ENCODE assay signal across 1 cellular context in the genomic region with DNA sequence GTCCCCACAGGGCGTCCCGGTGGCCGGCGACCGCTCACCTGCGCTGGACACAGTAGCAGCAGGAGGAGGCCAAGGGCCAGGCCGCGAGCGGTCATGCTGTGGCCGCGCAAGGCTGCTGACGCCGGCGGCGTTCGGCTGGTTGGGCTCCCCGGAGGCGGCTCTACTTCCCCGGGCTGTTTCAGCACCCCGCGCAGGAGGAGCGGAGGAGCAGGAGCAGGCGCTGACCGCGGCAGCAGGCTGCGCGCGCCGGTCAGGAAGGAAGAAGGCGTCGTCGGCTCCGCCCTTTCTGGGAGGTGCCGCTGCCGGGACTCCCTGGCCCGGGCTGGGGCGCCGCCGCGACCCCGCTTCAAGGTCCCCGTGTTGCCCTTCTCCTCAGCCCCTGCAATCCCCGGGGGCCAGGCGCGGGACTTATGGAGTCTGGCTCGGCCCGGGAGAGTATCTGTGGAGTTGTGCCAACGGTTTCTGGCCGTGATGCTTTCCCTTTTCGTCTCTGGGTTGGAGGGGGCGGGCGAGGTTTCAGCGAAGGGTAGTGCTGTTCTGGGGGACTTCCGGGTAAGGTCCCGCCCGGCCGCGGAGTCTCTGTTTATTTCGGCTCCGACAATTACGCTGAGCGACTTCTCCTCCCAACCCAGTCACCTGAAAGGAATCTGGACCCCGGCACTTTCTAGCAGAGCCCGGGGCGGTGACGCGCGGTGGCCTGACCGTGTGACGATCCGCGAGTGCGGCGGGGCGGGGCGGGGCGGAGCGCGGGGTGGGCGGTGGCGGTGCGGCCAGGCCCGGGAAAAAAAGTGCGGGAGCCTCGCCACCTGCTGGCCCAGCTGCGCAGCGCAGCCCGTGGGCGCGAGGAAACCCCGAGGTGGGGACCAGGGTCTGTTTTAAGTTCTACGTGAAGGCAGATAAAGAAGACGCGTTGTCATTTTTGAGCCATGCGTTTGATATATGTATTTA.
TF ChIP-seq lines count a peak whose summit lies in the region.

A gene (minus strand): TSS at position 258 of the 948 bp plus-strand sequence. CDS start 163 bp downstream, at position 95.

TF ChIP-seq in HepG2, 621 proteins besides CTCF, POLR2A, EP300 and RAD21 (continued from another document and continues in another):
- TF ChIP-seq SAFB2 (CRISPR knock-in tag; IDR thresholded peaks at IDR 0.05; ENCODE audit: borderline replicate concordance, low read depth) (no peak), ZNF782 (CRISPR knock-in tag; IDR thresholded peaks at IDR 0.05; ENCODE audit: borderline replicate concordance) (no peak; the same call in 1 of the 2 replicates), SSRP1 (CRISPR knock-in tag; IDR thresholded peaks at IDR 0.05) (no peak), TARDBP (CRISPR knock-in tag; IDR thresholded peaks at IDR 0.05) (no peak), SIX1 (CRISPR knock-in tag; IDR thresholded peaks at IDR 0.05; ENCODE audit: borderline replicate concordance) (no peak), TGIF2 (CRISPR knock-in tag; IDR thresholded peaks at IDR 0.05) (peak; percentile 67; the same call in 1 of the 2 replicates), TEAD3 (CRISPR knock-in tag; optimal IDR thresholded peaks at IDR 0.05; ENCODE audit: borderline replicate concordance) (peak; percentile 74), ZSCAN30 (CRISPR knock-in tag; IDR thresholded peaks at IDR 0.05) (no peak), ZNF572 (CRISPR knock-in tag; IDR thresholded peaks at IDR 0.05) (0 out of 2 replicates have a peak, but pooled peaks have one; percentile 54), ZNF569 (CRISPR knock-in tag; IDR thresholded peaks at IDR 0.05; ENCODE audit: borderline replicate concordance) (no peak)
- TF ChIP-seq, protein P1, sequence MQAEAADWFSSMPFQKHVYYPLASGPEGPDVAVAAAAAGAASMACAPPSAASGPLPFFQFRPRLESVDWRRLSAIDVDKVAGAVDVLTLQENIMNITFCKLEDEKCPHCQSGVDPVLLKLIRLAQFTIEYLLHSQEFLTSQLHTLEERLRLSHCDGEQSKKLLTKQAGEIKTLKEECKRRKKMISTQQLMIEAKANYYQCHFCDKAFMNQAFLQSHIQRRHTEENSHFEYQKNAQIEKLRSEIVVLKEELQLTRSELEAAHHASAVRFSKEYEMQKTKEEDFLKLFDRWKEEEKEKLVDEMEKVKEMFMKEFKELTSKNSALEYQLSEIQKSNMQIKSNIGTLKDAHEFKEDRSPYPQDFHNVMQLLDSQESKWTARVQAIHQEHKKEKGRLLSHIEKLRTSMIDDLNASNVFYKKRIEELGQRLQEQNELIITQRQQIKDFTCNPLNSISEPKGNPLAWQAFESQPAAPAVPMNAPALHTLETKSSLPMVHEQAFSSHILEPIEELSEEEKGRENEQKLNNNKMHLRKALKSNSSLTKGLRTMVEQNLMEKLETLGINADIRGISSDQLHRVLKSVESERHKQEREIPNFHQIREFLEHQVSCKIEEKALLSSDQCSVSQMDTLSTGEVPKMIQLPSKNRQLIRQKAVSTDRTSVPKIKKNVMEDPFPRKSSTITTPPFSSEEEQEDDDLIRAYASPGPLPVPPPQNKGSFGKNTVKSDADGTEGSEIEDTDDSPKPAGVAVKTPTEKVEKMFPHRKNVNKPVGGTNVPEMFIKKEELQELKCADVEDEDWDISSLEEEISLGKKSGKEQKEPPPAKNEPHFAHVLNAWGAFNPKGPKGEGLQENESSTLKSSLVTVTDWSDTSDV (CRISPR knock-in tag; IDR thresholded peaks at IDR 0.05) = no peak
- TF ChIP-seq, protein P2, sequence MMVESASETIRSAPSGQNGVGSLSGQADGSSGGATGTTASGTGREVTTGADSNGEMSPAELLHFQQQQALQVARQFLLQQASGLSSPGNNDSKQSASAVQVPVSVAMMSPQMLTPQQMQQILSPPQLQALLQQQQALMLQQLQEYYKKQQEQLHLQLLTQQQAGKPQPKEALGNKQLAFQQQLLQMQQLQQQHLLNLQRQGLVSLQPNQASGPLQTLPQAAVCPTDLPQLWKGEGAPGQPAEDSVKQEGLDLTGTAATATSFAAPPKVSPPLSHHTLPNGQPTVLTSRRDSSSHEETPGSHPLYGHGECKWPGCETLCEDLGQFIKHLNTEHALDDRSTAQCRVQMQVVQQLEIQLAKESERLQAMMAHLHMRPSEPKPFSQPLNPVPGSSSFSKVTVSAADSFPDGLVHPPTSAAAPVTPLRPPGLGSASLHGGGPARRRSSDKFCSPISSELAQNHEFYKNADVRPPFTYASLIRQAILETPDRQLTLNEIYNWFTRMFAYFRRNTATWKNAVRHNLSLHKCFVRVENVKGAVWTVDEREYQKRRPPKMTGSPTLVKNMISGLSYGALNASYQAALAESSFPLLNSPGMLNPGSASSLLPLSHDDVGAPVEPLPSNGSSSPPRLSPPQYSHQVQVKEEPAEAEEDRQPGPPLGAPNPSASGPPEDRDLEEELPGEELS (CRISPR knock-in tag; IDR thresholded peaks at IDR 0.05) = peak; percentile 58; the same call in 1 of the 2 replicates
- TF ChIP-seq, protein P3, sequence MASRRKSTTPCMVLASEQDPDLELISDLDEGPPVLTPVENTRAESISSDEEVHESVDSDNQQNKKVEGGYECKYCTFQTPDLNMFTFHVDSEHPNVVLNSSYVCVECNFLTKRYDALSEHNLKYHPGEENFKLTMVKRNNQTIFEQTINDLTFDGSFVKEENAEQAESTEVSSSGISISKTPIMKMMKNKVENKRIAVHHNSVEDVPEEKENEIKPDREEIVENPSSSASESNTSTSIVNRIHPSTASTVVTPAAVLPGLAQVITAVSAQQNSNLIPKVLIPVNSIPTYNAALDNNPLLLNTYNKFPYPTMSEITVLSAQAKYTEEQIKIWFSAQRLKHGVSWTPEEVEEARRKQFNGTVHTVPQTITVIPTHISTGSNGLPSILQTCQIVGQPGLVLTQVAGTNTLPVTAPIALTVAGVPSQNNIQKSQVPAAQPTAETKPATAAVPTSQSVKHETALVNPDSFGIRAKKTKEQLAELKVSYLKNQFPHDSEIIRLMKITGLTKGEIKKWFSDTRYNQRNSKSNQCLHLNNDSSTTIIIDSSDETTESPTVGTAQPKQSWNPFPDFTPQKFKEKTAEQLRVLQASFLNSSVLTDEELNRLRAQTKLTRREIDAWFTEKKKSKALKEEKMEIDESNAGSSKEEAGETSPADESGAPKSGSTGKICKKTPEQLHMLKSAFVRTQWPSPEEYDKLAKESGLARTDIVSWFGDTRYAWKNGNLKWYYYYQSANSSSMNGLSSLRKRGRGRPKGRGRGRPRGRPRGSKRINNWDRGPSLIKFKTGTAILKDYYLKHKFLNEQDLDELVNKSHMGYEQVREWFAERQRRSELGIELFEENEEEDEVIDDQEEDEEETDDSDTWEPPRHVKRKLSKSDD (CRISPR knock-in tag; IDR thresholded peaks at IDR 0.05; ENCODE audit: low read depth) = no peak
- TF ChIP-seq, protein P4, sequence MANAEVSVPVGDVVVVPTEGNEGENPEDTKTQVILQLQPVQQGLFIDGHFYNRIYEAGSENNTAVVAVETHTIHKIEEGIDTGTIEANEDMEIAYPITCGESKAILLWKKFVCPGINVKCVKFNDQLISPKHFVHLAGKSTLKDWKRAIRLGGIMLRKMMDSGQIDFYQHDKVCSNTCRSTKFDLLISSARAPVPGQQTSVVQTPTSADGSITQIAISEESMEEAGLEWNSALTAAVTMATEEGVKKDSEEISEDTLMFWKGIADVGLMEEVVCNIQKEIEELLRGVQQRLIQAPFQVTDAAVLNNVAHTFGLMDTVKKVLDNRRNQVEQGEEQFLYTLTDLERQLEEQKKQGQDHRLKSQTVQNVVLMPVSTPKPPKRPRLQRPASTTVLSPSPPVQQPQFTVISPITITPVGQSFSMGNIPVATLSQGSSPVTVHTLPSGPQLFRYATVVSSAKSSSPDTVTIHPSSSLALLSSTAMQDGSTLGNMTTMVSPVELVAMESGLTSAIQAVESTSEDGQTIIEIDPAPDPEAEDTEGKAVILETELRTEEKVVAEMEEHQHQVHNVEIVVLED (CRISPR knock-in tag; IDR thresholded peaks at IDR 0.05; ENCODE audit: borderline replicate concordance) = no peak
- TF ChIP-seq, protein P5, sequence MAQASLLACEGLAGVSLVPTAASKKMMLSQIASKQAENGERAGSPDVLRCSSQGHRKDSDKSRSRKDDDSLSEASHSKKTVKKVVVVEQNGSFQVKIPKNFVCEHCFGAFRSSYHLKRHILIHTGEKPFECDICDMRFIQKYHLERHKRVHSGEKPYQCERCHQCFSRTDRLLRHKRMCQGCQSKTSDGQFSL (CRISPR knock-in tag; IDR thresholded peaks at IDR 0.05) = no peak
- TF ChIP-seq, protein P6, sequence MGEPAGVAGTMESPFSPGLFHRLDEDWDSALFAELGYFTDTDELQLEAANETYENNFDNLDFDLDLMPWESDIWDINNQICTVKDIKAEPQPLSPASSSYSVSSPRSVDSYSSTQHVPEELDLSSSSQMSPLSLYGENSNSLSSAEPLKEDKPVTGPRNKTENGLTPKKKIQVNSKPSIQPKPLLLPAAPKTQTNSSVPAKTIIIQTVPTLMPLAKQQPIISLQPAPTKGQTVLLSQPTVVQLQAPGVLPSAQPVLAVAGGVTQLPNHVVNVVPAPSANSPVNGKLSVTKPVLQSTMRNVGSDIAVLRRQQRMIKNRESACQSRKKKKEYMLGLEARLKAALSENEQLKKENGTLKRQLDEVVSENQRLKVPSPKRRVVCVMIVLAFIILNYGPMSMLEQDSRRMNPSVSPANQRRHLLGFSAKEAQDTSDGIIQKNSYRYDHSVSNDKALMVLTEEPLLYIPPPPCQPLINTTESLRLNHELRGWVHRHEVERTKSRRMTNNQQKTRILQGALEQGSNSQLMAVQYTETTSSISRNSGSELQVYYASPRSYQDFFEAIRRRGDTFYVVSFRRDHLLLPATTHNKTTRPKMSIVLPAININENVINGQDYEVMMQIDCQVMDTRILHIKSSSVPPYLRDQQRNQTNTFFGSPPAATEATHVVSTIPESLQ (CRISPR knock-in tag; conservative IDR thresholded peaks at IDR 0.05) = no peak
- TF ChIP-seq, protein P7, sequence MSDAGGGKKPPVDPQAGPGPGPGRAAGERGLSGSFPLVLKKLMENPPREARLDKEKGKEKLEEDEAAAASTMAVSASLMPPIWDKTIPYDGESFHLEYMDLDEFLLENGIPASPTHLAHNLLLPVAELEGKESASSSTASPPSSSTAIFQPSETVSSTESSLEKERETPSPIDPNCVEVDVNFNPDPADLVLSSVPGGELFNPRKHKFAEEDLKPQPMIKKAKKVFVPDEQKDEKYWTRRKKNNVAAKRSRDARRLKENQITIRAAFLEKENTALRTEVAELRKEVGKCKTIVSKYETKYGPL (CRISPR knock-in tag; IDR thresholded peaks at IDR 0.05) = no peak
- TF ChIP-seq, protein P8, sequence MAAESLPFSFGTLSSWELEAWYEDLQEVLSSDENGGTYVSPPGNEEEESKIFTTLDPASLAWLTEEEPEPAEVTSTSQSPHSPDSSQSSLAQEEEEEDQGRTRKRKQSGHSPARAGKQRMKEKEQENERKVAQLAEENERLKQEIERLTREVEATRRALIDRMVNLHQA (CRISPR knock-in tag; IDR thresholded peaks at IDR 0.05) = no peak
- TF ChIP-seq, protein P9, sequence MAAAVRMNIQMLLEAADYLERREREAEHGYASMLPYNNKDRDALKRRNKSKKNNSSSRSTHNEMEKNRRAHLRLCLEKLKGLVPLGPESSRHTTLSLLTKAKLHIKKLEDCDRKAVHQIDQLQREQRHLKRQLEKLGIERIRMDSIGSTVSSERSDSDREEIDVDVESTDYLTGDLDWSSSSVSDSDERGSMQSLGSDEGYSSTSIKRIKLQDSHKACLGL (CRISPR knock-in tag; IDR thresholded peaks at IDR 0.05) = peak; percentile 75; the same call in 1 of the 2 replicates
- TF ChIP-seq, protein P10, sequence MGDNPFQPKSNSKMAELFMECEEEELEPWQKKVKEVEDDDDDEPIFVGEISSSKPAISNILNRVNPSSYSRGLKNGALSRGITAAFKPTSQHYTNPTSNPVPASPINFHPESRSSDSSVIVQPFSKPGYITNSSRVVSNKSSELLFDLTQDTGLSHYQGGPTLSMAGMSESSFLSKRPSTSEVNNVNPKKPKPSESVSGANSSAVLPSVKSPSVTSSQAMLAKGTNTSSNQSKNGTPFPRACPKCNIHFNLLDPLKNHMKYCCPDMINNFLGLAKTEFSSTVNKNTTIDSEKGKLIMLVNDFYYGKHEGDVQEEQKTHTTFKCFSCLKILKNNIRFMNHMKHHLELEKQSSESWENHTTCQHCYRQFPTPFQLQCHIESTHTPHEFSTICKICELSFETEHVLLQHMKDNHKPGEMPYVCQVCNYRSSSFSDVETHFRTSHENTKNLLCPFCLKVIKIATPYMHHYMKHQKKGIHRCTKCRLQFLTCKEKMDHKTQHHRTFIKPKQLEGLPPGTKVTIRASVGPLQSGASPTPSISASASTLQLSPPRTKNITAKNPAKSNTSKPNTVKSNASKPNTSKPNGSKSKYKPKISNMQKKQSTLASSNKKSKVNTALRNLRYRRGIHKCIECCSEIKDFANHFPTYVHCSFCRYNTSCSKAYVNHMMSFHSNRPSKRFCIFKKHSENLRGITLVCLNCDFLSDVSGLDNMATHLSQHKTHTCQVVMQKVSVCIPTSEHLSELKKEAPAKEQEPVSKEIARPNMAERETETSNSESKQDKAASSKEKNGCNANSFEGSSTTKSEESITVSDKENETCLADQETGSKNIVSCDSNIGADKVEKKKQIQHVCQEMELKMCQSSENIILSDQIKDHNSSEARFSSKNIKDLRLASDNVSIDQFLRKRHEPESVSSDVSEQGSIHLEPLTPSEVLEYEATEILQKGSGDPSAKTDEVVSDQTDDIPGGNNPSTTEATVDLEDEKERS (CRISPR knock-in tag; IDR thresholded peaks at IDR 0.05) = no peak
- TF ChIP-seq, protein P11, sequence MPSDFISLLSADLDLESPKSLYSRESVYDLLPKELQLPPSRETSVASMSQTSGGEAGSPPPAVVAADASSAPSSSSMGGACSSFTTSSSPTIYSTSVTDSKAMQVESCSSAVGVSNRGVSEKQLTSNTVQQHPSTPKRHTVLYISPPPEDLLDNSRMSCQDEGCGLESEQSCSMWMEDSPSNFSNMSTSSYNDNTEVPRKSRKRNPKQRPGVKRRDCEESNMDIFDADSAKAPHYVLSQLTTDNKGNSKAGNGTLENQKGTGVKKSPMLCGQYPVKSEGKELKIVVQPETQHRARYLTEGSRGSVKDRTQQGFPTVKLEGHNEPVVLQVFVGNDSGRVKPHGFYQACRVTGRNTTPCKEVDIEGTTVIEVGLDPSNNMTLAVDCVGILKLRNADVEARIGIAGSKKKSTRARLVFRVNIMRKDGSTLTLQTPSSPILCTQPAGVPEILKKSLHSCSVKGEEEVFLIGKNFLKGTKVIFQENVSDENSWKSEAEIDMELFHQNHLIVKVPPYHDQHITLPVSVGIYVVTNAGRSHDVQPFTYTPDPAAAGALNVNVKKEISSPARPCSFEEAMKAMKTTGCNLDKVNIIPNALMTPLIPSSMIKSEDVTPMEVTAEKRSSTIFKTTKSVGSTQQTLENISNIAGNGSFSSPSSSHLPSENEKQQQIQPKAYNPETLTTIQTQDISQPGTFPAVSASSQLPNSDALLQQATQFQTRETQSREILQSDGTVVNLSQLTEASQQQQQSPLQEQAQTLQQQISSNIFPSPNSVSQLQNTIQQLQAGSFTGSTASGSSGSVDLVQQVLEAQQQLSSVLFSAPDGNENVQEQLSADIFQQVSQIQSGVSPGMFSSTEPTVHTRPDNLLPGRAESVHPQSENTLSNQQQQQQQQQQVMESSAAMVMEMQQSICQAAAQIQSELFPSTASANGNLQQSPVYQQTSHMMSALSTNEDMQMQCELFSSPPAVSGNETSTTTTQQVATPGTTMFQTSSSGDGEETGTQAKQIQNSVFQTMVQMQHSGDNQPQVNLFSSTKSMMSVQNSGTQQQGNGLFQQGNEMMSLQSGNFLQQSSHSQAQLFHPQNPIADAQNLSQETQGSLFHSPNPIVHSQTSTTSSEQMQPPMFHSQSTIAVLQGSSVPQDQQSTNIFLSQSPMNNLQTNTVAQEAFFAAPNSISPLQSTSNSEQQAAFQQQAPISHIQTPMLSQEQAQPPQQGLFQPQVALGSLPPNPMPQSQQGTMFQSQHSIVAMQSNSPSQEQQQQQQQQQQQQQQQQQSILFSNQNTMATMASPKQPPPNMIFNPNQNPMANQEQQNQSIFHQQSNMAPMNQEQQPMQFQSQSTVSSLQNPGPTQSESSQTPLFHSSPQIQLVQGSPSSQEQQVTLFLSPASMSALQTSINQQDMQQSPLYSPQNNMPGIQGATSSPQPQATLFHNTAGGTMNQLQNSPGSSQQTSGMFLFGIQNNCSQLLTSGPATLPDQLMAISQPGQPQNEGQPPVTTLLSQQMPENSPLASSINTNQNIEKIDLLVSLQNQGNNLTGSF (CRISPR knock-in tag; IDR thresholded peaks at IDR 0.05) = no peak
